12 cellular contexts compared by ENCODE assay signal in the genomic region with DNA sequence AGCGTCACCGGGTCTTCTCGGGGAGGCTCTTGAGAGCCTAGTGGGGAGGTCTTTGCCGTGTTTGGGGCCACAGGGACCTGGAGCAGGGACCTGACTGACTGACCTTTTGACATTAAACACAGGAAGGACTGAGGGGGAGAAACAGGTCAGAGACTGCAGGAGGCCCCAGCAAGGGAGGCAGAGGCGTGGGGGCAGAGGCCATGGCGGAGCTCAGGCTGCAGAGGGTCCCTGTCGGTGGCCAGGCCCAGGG. TPM values are rescaled to one million over a fixed set of nuclear protein-coding genes. Genes with fewer than 3 reads are reported as not detected.
A peak's percentile ranks its signal among the peaks of the same experiment; 100 is the strongest.
DNase-seq lines count a peak whose midpoint lies in the region; ATAC-seq and TF ChIP-seq lines count a peak whose summit lies in the region.
"Had no signal": no experiment of that assay in that cellular context is flagged by ENCODE, and none has a peak within 500 bp of the region (broad histone marks: within the 10 kb centered on the region; RNA-seq: fewer than 3 reads in every experiment).

No MANE protein-coding gene starts in this region.

- H3K9me3 ChIP-seq in subcutaneous abdominal adipose tissue (ENCODE audit: control insufficient read depth in 5 of 5, low read length in 5 of 5): peaks cover 0 to 8% (median 4%) of the 10 kb centered on the region in 5 donors
- no peaks in the 10 kb centered on the region for H3K9me3 ChIP-seq in PC-3 (ENCODE audit: low read length)
- H3K9me3 ChIP-seq in prostate gland: no peaks in the 10 kb centered on the region

- no peak for DNase-seq in activated CD8-positive, alpha-beta memory T cell treated with anti-CD3 and anti-CD28 coated beads, Interleukin-2, amount 10 ng/mL, durations not matched to agents 7 days and 5 days
- DNase-seq in activated CD8-positive, alpha-beta memory T cell treated with anti-CD3 and anti-CD28 coated beads for 24 hours: no peak
- no peak for DNase-seq in Jurkat, Clone E6-1 (ENCODE audit: low read depth, low spot score)
- no peak for DNase-seq in effector memory CD8-positive, alpha-beta T cell
- DNase-seq in PC-3 (no peak), mucosa of gallbladder (ENCODE audit: low spot score) (no peak), prostate gland (ENCODE audit: low spot score) (no peak)
- DNase-seq: foreskin keratinocyte, NCI-H1436 treated with DMSO at 0.1 percent for 48 hours had no signal

- H2AFZ ChIP-seq in PC-3 (ENCODE audit: low read length): no peak overlapping the region

- peaks cover 0 to 7% (median 0%) of the 10 kb centered on the region in 5 donors for H3K36me3 ChIP-seq in subcutaneous abdominal adipose tissue (ENCODE audit: control insufficient read depth in 5 of 5, insufficient read depth in 5 of 5, low read length in 5 of 5)
- no peaks in the 10 kb centered on the region for H3K36me3 ChIP-seq in PC-3 (ENCODE audit: low read depth, low read length)
- H3K36me3 ChIP-seq in prostate gland: no peaks in the 10 kb centered on the region

- H3K27me3 ChIP-seq in subcutaneous abdominal adipose tissue (ENCODE audit: control insufficient read depth in 5 of 5, insufficient read depth in 4 of 5, low read length in 5 of 5): no peaks in the 10 kb centered on the region
- H3K27me3 ChIP-seq in PC-3 (ENCODE audit: low read length): no peaks in the 10 kb centered on the region
- H3K27me3 ChIP-seq in prostate gland (replicated peaks; ENCODE audit: insufficient read depth): no peaks in the 10 kb centered on the region

- no peaks in the 10 kb centered on the region for H3K9me3 Mint-ChIP-seq in activated CD8-positive, alpha-beta memory T cell treated with anti-CD3 and anti-CD28 coated beads, Interleukin-2, amount 10 ng/mL, durations not matched to agents 7 days and 5 days (ENCODE audit: low read depth)
- no peaks in the 10 kb centered on the region for H3K9me3 Mint-ChIP-seq in effector memory CD8-positive, alpha-beta T cell

- TF ChIP-seq CTCF in PC-3 (conservative IDR thresholded peaks at IDR 0.05; ENCODE audit: low read depth, low read length) (no peak), prostate gland (IDR thresholded peaks at IDR 0.05) (no peak)

- no peaks in the 10 kb centered on the region for H4K20me1 ChIP-seq in PC-3 (ENCODE audit: low read length)

- no peaks in the 10 kb centered on the region for H3K36me3 Mint-ChIP-seq in activated CD8-positive, alpha-beta memory T cell treated with anti-CD3 and anti-CD28 coated beads, Interleukin-2, amount 10 ng/mL, durations not matched to agents 7 days and 5 days
- peaks cover 58% of the 10 kb centered on the region for H3K36me3 Mint-ChIP-seq in effector memory CD8-positive, alpha-beta T cell (ENCODE audit: insufficient read depth)

- no peak for TF ChIP-seq POLR2A in prostate gland (IDR thresholded peaks at IDR 0.05)

- peak overlapping the region in 3 of 5 donors; percentile 8 to 48 (median 15) for H3K9ac ChIP-seq in subcutaneous abdominal adipose tissue (ENCODE audit: low read length in 5 of 5)
- no peak overlapping the region for H3K9ac ChIP-seq in PC-3 (ENCODE audit: low read length)

- H3K9me2 ChIP-seq in PC-3 (replicated peaks; ENCODE audit: low read length): no peaks in the 10 kb centered on the region

- intact Hi-C loops in PC-3 (cut with micrococcal nuclease) (no loop called here), prostate gland (cut with DNase I) (no loop called here)

- H3K4me3 Mint-ChIP-seq in activated CD8-positive, alpha-beta memory T cell treated with anti-CD3 and anti-CD28 coated beads, Interleukin-2, amount 10 ng/mL, durations not matched to agents 7 days and 5 days: no peak overlapping the region
- peak overlapping the region; percentile 89 to 90 for H3K4me3 Mint-ChIP-seq in effector memory CD8-positive, alpha-beta T cell

- no peak for ATAC-seq in activated CD8-positive, alpha-beta memory T cell treated with anti-CD3 and anti-CD28 coated beads, Interleukin-2, amount 10 ng/mL, durations not matched to agents 7 days and 5 days
- ATAC-seq in effector memory CD8-positive, alpha-beta T cell (replicated peaks): no peak
- no peak for ATAC-seq in PC-3
- ATAC-seq: foreskin keratinocyte, left colon had no signal

- H3K4me2 ChIP-seq in PC-3 (ENCODE audit: low read length): no peak overlapping the region

- CTCF ChIA-PET in activated CD8-positive, alpha-beta memory T cell treated with anti-CD3 and anti-CD28 coated beads, Interleukin-2, amount 10 ng/mL, durations not matched to agents 7 days and 5 days (lab: Charles Lee): interaction anchor here (1.2 kb wide), 1 partner anchor 17 kb away, joined by 7 read pairs; no protein-coding TSS in a partner anchor
- CTCF ChIA-PET in PC-3 (lab: Charles Lee): no interaction called here

- H3K27ac ChIP-seq in subcutaneous abdominal adipose tissue (ENCODE audit: low read depth, low read length): peak overlapping the region; percentile 74
- no peak overlapping the region for H3K27ac ChIP-seq in PC-3 (ENCODE audit: low read length)
- H3K27ac ChIP-seq in prostate gland: no peak overlapping the region
- H3K27ac ChIP-seq: foreskin keratinocyte had no signal

- H3K27ac Mint-ChIP-seq in activated CD8-positive, alpha-beta memory T cell treated with anti-CD3 and anti-CD28 coated beads, Interleukin-2, amount 10 ng/mL, durations not matched to agents 7 days and 5 days: peak overlapping the region; percentile 91
- peak overlapping the region; percentile 91 to 98 for H3K27ac Mint-ChIP-seq in effector memory CD8-positive, alpha-beta T cell

- no peaks in the 10 kb centered on the region for H3K27me3 Mint-ChIP-seq in activated CD8-positive, alpha-beta memory T cell treated with anti-CD3 and anti-CD28 coated beads, Interleukin-2, amount 10 ng/mL, durations not matched to agents 7 days and 5 days
- H3K27me3 Mint-ChIP-seq in effector memory CD8-positive, alpha-beta T cell: no peaks in the 10 kb centered on the region

- peaks cover 27 to 97% (median 94%) of the 10 kb centered on the region in 5 donors for H3K4me1 ChIP-seq in subcutaneous abdominal adipose tissue (ENCODE audit: control insufficient read depth in 5 of 5, insufficient read depth in 5 of 5, low read length in 5 of 5)
- peaks cover 23% of the 10 kb centered on the region for H3K4me1 ChIP-seq in PC-3 (ENCODE audit: insufficient read depth, low read length)
- peaks cover 8% of the 10 kb centered on the region for H3K4me1 ChIP-seq in prostate gland (replicated peaks)
- H3K4me1 ChIP-seq: foreskin keratinocyte had no signal

- peaks cover 54% of the 10 kb centered on the region for H3K4me1 Mint-ChIP-seq in activated CD8-positive, alpha-beta memory T cell treated with anti-CD3 and anti-CD28 coated beads, Interleukin-2, amount 10 ng/mL, durations not matched to agents 7 days and 5 days
- peaks cover 69 to 78% of the 10 kb centered on the region in 2 donors for H3K4me1 Mint-ChIP-seq in effector memory CD8-positive, alpha-beta T cell (ENCODE audit: low read depth in 2 of 2)

- WGBS in prostate gland: 89% methylated on average over 7 of the region's 7 CpGs

- BruUV-seq in PC-3 (replicated peaks; lab: Mats Ljungman, UMichigan): no TSS peak

- H3K79me2 ChIP-seq in PC-3 (ENCODE audit: low read length): 0 out of 2 replicates have a peak, but pooled peaks cover 4% of the 10 kb centered on the region

- POLR2A ChIA-PET in PC-3 (lab: Charles Lee; ENCODE audit: unreplicated experiment): no interaction called here

- peak overlapping the region; percentile 58 for H3K4me3 ChIP-seq in Jurkat, Clone E6-1 (ENCODE audit: low read length)
- H3K4me3 ChIP-seq in subcutaneous abdominal adipose tissue (ENCODE audit: low read depth in 1 of 5, low read length in 5 of 5) (no peak overlapping the region), PC-3 (ENCODE audit: low read length) (no peak overlapping the region), prostate gland (no peak overlapping the region)
- H3K4me3 ChIP-seq: coronary artery had no signal

- no peaks in the 10 kb centered on the region for H3F3A ChIP-seq in PC-3 (ENCODE audit: low read length, unreplicated experiment)

RNA-seq across cellular contexts. Expression of gene GSE1, which starts 41.6 kb away (rescaled TPM):
- total RNA-seq in activated CD8-positive, alpha-beta memory T cell treated with anti-CD3 and anti-CD28 coated beads, Interleukin-2, amount 10 ng/mL, durations not matched to agents 7 days and 5 days: 10 to 100 TPM; 43.1 to 55.1 TPM
- polyA plus RNA-seq in Jurkat, Clone E6-1 (2012; ENCODE audit: insufficient read depth, insufficient read length): 71.0 TPM
- total RNA-seq in PC-3 (2014; rRNA removed) (38.4 and 60.8 TPM in 2 replicates), mucosa of gallbladder (82.9 TPM), prostate gland (100 to 1,000 TPM in 1 of 2 donors, 10 to 100 TPM in 1; 41.4 to 146 TPM)
